Comparison of ENCODE assay signal across 9 cellular contexts in the genomic region with DNA sequence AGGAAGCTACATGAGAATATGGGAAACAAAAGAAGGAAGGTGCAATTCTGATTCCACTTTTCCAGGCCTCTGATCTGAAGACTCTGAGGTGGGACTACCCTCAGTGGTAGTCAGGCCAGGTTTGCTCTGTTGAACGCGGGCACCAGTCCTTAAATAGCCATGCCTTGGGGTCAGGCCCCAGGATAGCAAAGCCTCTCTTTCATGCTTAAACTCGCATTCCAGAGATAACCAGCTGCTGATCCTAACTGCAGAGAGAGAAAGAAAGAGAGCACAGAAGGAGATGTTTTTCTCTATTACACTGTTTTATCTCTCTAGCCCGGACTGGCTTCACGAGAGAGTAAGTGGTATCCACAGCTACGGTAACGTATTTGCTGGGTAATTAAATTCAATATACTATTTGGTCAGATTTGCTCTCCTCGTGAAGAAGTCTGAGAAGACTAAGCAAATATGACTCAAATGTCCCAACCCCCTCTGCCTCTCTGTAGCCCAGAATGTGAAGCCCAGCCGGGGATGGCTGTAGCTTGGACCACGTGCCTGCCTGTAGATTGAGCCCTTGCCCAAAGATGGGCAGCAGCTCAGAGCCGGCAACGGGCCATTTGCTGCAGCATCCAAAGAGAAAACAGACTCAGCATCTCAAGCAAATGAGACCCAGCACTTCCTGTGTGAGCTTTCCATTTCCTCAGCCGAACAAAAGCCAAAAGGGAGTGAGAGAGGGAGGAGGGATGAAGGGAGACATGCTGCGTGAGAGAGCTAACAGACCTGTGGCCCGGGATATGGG.
A peak's percentile ranks its signal among the peaks of the same experiment; 100 is the strongest.
DNase-seq lines count a peak whose midpoint lies in the region; TF ChIP-seq lines count a peak whose summit lies in the region.
"Had no signal": no experiment of that assay in that cellular context is flagged by ENCODE, and none has a peak within 500 bp of the region (broad histone marks: within the 10 kb centered on the region; RNA-seq: fewer than 3 reads in every experiment).

No MANE protein-coding gene starts in this region.

- DNase-seq in C1 segment of cervical spinal cord (lab: John Stamatoyannopoulos, UW) (peak in 12 of 14 donors; percentile 15 to 94 (median 54)), amniotic stem cell (lab: John Stamatoyannopoulos, UW) (peak; percentile 86), left ventricle myocardium inferior (peak; percentile 76), posterior vena cava (ENCODE audit: low spot score) (peak; percentile 93), MM.1S (no peak), NCI-H2196 (lab: John Stamatoyannopoulos, UW; ENCODE audit: unreplicated experiment) (no peak), NCI-H524 (lab: John Stamatoyannopoulos, UW) (no peak)
- no peak for DNase-seq in activated T-cell treated with anti-CD3 and anti-CD28 coated beads, Interleukin-2, amount 50 U/mL, for 48 hours
- DNase-seq: RPMI8226 had no signal

- H4K20me1 ChIP-seq in MM.1S (ENCODE audit: insufficient read depth, low read length), result no peaks in the 10 kb centered on the region

- no peak overlapping the region for H3K9ac ChIP-seq in MM.1S (ENCODE audit: low read length)

- H3K4me3 ChIP-seq in left ventricle myocardium inferior (peak overlapping the region; percentile 34), MM.1S (ENCODE audit: low read length) (no peak overlapping the region)

- no peaks in the 10 kb centered on the region for H3K27me3 ChIP-seq in left ventricle myocardium inferior (ENCODE audit: low read depth)
- no peaks in the 10 kb centered on the region for H3K27me3 ChIP-seq in MM.1S (replicated peaks; ENCODE audit: insufficient read depth, low read length)

- TF ChIP-seq CTCF in left ventricle myocardium inferior (IDR thresholded peaks at IDR 0.05; ENCODE audit: borderline replicate concordance) (no peak), MM.1S (IDR thresholded peaks at IDR 0.05; ENCODE audit: low read length) (no peak)

- peaks cover 70% of the 10 kb centered on the region for H3K4me1 ChIP-seq in left ventricle myocardium inferior
- H3K4me1 ChIP-seq in MM.1S (ENCODE audit: low read length), result no peaks in the 10 kb centered on the region

- H3K9me2 ChIP-seq in MM.1S (replicated peaks; ENCODE audit: insufficient read depth, low read length), result no peaks in the 10 kb centered on the region

- H3K36me3 ChIP-seq in left ventricle myocardium inferior (peaks cover 11% of the 10 kb centered on the region), MM.1S (replicated peaks; ENCODE audit: insufficient read depth, low read length) (no peaks in the 10 kb centered on the region)

- no peaks in the 10 kb centered on the region for H3F3A ChIP-seq in MM.1S (ENCODE audit: insufficient read depth, low read length)

- no peak overlapping the region for H2AFZ ChIP-seq in MM.1S (ENCODE audit: low read length)

- H3K9me3 ChIP-seq in left ventricle myocardium inferior (replicated peaks), result no peaks in the 10 kb centered on the region
- no peaks in the 10 kb centered on the region for H3K9me3 ChIP-seq in MM.1S (replicated peaks; ENCODE audit: insufficient read depth, low read length)

- no peak overlapping the region for H3K4me2 ChIP-seq in MM.1S (ENCODE audit: low read depth, low read length)

- H3K27ac ChIP-seq in left ventricle myocardium inferior (replicated peaks) (peak overlapping the region; percentile 90), MM.1S (ENCODE audit: low read length) (no peak overlapping the region)

- intact Hi-C loops in left ventricle myocardium inferior (cut with micrococcal nuclease), result no loop called here
- intact Hi-C loops in posterior vena cava (cut with DNase I), result no loop called here

- H3K79me2 ChIP-seq in MM.1S (ENCODE audit: low read length), result no peaks in the 10 kb centered on the region

Comparison
In these comparisons a context has a peak if more than half of its experiments do, and no peak if none do; other contexts are left out.
1. DNase-seq: peak in C1 segment of cervical spinal cord (12 of 14), amniotic stem cell (single experiment), left ventricle myocardium inferior (single experiment) and posterior vena cava (single experiment); none in MM.1S (single experiment), activated T-cell treated with anti-CD3 and anti-CD28 coated beads, Interleukin-2, amount 50 U/mL, for 48 hours (0 of 2), NCI-H2196 (single experiment) and NCI-H524 (0 of 2).